23 cellular contexts compared by ENCODE assay signal in genomic region chr2:224404766-224405165, GRCh38. TPM values are rescaled to one million over a fixed set of nuclear protein-coding genes. Genes with fewer than 3 reads are reported as not detected.
"Had no signal": no experiment of that assay in that cellular context is flagged by ENCODE, and none has a peak within 500 bp of the region (broad histone marks: within the 10 kb centered on the region; RNA-seq: fewer than 3 reads in every experiment).

No MANE protein-coding gene starts in this region.

- H3K4me3 Mint-ChIP-seq: activated CD8-positive, alpha-beta T cell treated with anti-CD3 and anti-CD28 coated beads, Interleukin-2, amount 10 ng/mL, durations not matched to agents 7 days and 5 days; activated naive CD4-positive, alpha-beta T cell treated with anti-CD3 and anti-CD28 coated beads, Interleukin-2, amount 50 U/mL, for 24 hours; T-helper 17 cell; WTC11 had no signal

- H3K36me3 ChIP-seq: breast epithelium had no signal

- H3K36me3 Mint-ChIP-seq: activated naive CD4-positive, alpha-beta T cell treated with anti-CD3 and anti-CD28 coated beads, Interleukin-2, amount 50 U/mL, for 24 hours had no signal

- H3K27ac ChIP-seq: breast epithelium, PC-9 had no signal

- DNase-seq: activated CD4-positive, alpha-beta T cell treated with anti-CD3 and anti-CD28 coated beads for 48 hours; activated CD4-positive, alpha-beta T cell treated with anti-CD3 and anti-CD28 coated beads, Interleukin-2, amount 50 U/mL, for 4 hours; activated CD4-positive, CD25-positive, alpha-beta regulatory T cell treated with anti-CD3 and anti-CD28 coated beads, Interleukin-2, amount 50 U/mL, for 72 hours; activated CD8-positive, alpha-beta memory T cell treated with anti-CD3 and anti-CD28 coated beads, Interleukin-2, amount 50 U/mL, for 48 hours; activated CD8-positive, alpha-beta T cell treated with anti-CD3 and anti-CD28 coated beads, Interleukin-2, amount 10 ng/mL, durations not matched to agents 7 days and 5 days; activated T-cell treated with anti-CD3 and anti-CD28 coated beads, Interleukin-2, amount 50 U/mL, for 1 hour; aorta; caudate nucleus; MM.1S; NCI-H1105 treated with DMSO at 0.1 percent for 48 hours; NCI-H146; NCI-H2029; NCI-H2107; NCI-H526 treated with DMSO at 0.1 percent for 48 hours; NCI-H82; PC-9; SHP77 treated with DMSO at 0.1 percent for 48 hours; T-helper 17 cell; T-helper 9 cell had no signal

- H3K4me3 ChIP-seq: breast epithelium, PC-9 had no signal

- ATAC-seq: activated CD8-positive, alpha-beta T cell treated with anti-CD3 and anti-CD28 coated beads, Interleukin-2, amount 10 ng/mL, durations not matched to agents 7 days and 5 days; T-helper 17 cell; WTC11 had no signal

- H3K27ac Mint-ChIP-seq: activated CD8-positive, alpha-beta T cell treated with anti-CD3 and anti-CD28 coated beads, Interleukin-2, amount 10 ng/mL, durations not matched to agents 7 days and 5 days; activated naive CD4-positive, alpha-beta T cell treated with anti-CD3 and anti-CD28 coated beads, Interleukin-2, amount 50 U/mL, for 24 hours; T-helper 17 cell had no signal

- H3K27me3 ChIP-seq: breast epithelium had no signal

- H3K4me2 ChIP-seq: PC-9 had no signal

- H3K4me1 ChIP-seq: breast epithelium had no signal

- H2AFZ ChIP-seq: PC-9 had no signal

- H3K9me3 Mint-ChIP-seq: activated naive CD4-positive, alpha-beta T cell treated with anti-CD3 and anti-CD28 coated beads, Interleukin-2, amount 50 U/mL, for 24 hours; WTC11 had no signal

RNA-seq across cellular contexts. Expression of gene FAM124B, which starts 2.9 kb away (rescaled TPM):
- total RNA-seq: SK-MEL-5 had no signal
- polyA plus RNA-seq: aorta had no signal
